1 cellular context compared by ENCODE assay signal in genomic region chr11:66619080-66619554, GRCh38.
TF ChIP-seq lines count a peak whose summit lies in the region.

No MANE protein-coding gene starts in this region.

TF ChIP-seq in IMR-90, 13 proteins besides CTCF, POLR2A, EP300 and RAD21 (continued from another document):
- TF ChIP-seq ELK1 (IDR thresholded peaks at IDR 0.05; ENCODE audit: borderline replicate concordance, low read depth, low read length) (no peak), NFE2L2 (IDR thresholded peaks at IDR 0.05; ENCODE audit: low read depth, low read length) (no peak), MAFK (IDR thresholded peaks at IDR 0.05; ENCODE audit: low read depth, low read length) (no peak), RFX5 (IDR thresholded peaks at IDR 0.05; ENCODE audit: low read depth, low read length) (no peak), FOS (IDR thresholded peaks at IDR 0.05; ENCODE audit: low read depth, low read length) (no peak), USF2 (IDR thresholded peaks at IDR 0.05; ENCODE audit: low read depth, low read length) (no peak), MAZ (IDR thresholded peaks at IDR 0.05; ENCODE audit: borderline replicate concordance, low read depth, low read length) (no peak), MXI1 (IDR thresholded peaks at IDR 0.05; ENCODE audit: borderline replicate concordance, low read depth, low read length) (no peak), RCOR1 (IDR thresholded peaks at IDR 0.05; ENCODE audit: insufficient replicate concordance, low read length) (no peak)
TF ChIP-seq in IMR-90: peak in this region for 0.
